Comparison of ENCODE assay signal across 19 cellular contexts in the genomic region with DNA sequence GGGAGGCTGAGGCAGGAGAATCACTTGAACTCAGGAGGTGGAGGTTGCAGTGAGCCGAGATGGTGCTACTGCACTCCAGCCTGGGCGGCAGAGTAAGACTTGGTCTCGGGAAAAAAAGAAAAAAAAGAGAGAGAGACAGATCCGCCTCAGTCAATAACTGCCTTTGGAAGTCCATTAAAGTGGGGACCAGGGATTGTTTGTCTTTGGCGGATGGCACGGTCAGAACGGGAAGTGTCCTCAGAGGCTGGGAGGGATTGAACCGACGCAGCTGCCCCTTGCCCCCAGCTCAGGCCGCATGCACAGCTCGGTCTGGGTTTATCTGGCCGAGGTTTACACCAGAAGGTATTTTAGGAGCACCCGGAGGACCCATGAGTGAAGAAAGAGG. TPM values are rescaled to one million over a fixed set of nuclear protein-coding genes. Genes with fewer than 3 reads are reported as not detected.
A peak's percentile ranks its signal among the peaks of the same experiment; 100 is the strongest.
DNase-seq lines count a peak whose midpoint lies in the region; TF ChIP-seq lines count a peak whose summit lies in the region.
"Had no signal": no experiment of that assay in that cellular context is flagged by ENCODE, and none has a peak within 500 bp of the region (broad histone marks: within the 10 kb centered on the region; RNA-seq: fewer than 3 reads in every experiment).

No MANE protein-coding gene starts in this region.

- 81 to 83% methylated on average over 13 of the region's 13 CpGs for WGBS in thyroid gland, 2 donors

- H3K27me3 ChIP-seq in Karpas-422 (ENCODE audit: low read length) (no peaks in the 10 kb centered on the region), osteoblast (ENCODE audit: insufficient read depth, low read length) (peaks cover 8% of the 10 kb centered on the region), thyroid gland (no peaks in the 10 kb centered on the region)
- H3K27me3 ChIP-seq: ovary had no signal

- H3K9me2 ChIP-seq in Karpas-422 (replicated peaks; ENCODE audit: insufficient read depth, low read length) = no peaks in the 10 kb centered on the region

- no peak overlapping the region for H3K4me3 Mint-ChIP-seq in activated naive CD4-positive, alpha-beta T cell treated with anti-CD3 and anti-CD28 coated beads, Interleukin-2, amount 10 ng/mL, durations not matched to agents 7 days and 5 days
- H3K4me3 Mint-ChIP-seq: activated CD4-positive, alpha-beta memory T cell treated with anti-CD3 and anti-CD28 coated beads, Interleukin-2, amount 10 ng/mL, durations not matched to agents 7 days and 5 days; stimulated activated memory B cell treated with anti-CD40 and anti-IgM and Interleukin-4, amounts not matched to agents 10 μg/mL and 1 μg/mL and 100 μg/mL, for 72 hours had no signal

- H3K27ac Mint-ChIP-seq in activated naive CD4-positive, alpha-beta T cell treated with anti-CD3 and anti-CD28 coated beads, Interleukin-2, amount 10 ng/mL, durations not matched to agents 7 days and 5 days = no peak overlapping the region
- H3K27ac Mint-ChIP-seq: activated CD4-positive, alpha-beta memory T cell treated with anti-CD3 and anti-CD28 coated beads, Interleukin-2, amount 10 ng/mL, durations not matched to agents 7 days and 5 days had no signal

- H3K4me2 ChIP-seq in Karpas-422 (ENCODE audit: low read depth, low read length, poor library complexity, severe bottlenecking) (peak overlapping the region; percentile 54), osteoblast (ENCODE audit: insufficient read depth, low read length) (peak overlapping the region; percentile 55)

- H3K9me3 ChIP-seq in Karpas-422 (ENCODE audit: low read length) (no peaks in the 10 kb centered on the region), osteoblast (ENCODE audit: low read depth, low read length) (no peaks in the 10 kb centered on the region), thyroid gland (no peaks in the 10 kb centered on the region)
- H3K9me3 ChIP-seq: ovary, transverse colon had no signal

- H4K20me1 ChIP-seq in Karpas-422 (ENCODE audit: insufficient read depth, low read depth, low read length) (no peaks in the 10 kb centered on the region), osteoblast (ENCODE audit: insufficient read depth, low read length) (no peaks in the 10 kb centered on the region)

- H3K27ac ChIP-seq in Karpas-422 (ENCODE audit: low read length) (peak overlapping the region; percentile 100), caudate nucleus (ENCODE audit: low read depth, low read length) (peak overlapping the region; percentile 52), osteoblast (ENCODE audit: low read depth, low read length) (no peak overlapping the region), thyroid gland (no peak overlapping the region)
- H3K27ac ChIP-seq: 22Rv1, ovary, transverse colon had no signal

- peak overlapping the region; percentile 35; the same call in 1 of the 2 replicates for H3K4me3 ChIP-seq in Karpas-422 (ENCODE audit: low read length)
- H3K4me3 ChIP-seq in osteoblast (ENCODE audit: insufficient read depth, low read length) = peak overlapping the region; percentile 28
- H3K4me3 ChIP-seq in thyroid gland (replicated peaks in 1 of 3) = no peak overlapping the region
- H3K4me3 ChIP-seq: ovary, transverse colon had no signal

- DNase-seq in NCI-H1105 treated with DMSO at 0.1 percent for 48 hours (lab: John Stamatoyannopoulos, UW) = peak; percentile 71
- DNase-seq in NCI-H1105 (lab: John Stamatoyannopoulos, UW) = no peak
- DNase-seq in Karpas-422 = no peak
- DNase-seq in caudate nucleus (lab: John Stamatoyannopoulos, UW) = no peak
- DNase-seq in osteoblast (ENCODE audit: insufficient read length, low spot score, missing footprints) = peak; percentile 80
- DNase-seq in thyroid gland = no peak
- DNase-seq in kidney glomerular epithelial cell (lab: John Stamatoyannopoulos, UW) = no peak
- no peak for DNase-seq in activated naive CD4-positive, alpha-beta T cell treated with anti-CD3 and anti-CD28 coated beads, Interleukin-2, amount 10 ng/mL, durations not matched to agents 7 days and 5 days
- DNase-seq: activated CD4-positive, alpha-beta memory T cell treated with anti-CD3 and anti-CD28 coated beads, Interleukin-2, amount 10 ng/mL, durations not matched to agents 7 days and 5 days; activated gamma-delta T cell treated with Interleukin-2 at 50 U/mL for 16 hours; dermis blood vessel endothelial cell; islet precursor cell; ovary; SHP77 treated with DMSO at 0.1 percent for 48 hours; T-helper 1 cell; transverse colon had no signal

- H3K27me3 Mint-ChIP-seq in activated naive CD4-positive, alpha-beta T cell treated with anti-CD3 and anti-CD28 coated beads, Interleukin-2, amount 10 ng/mL, durations not matched to agents 7 days and 5 days = peaks cover 20% of the 10 kb centered on the region
- H3K27me3 Mint-ChIP-seq: activated CD4-positive, alpha-beta memory T cell treated with anti-CD3 and anti-CD28 coated beads, Interleukin-2, amount 10 ng/mL, durations not matched to agents 7 days and 5 days had no signal

- H3K4me1 ChIP-seq in Karpas-422 (ENCODE audit: low read length) (peaks cover 88% of the 10 kb centered on the region), osteoblast (ENCODE audit: insufficient read depth, low read length) (peaks cover 11% of the 10 kb centered on the region), thyroid gland (peaks cover 0 to 12% of the 10 kb centered on the region in 2 donors)

- H3K36me3 ChIP-seq in Karpas-422 (ENCODE audit: insufficient read depth, low read length) (peaks cover 7% of the 10 kb centered on the region; the same call in 1 of the 2 replicates), osteoblast (ENCODE audit: insufficient read depth, low read length) (no peaks in the 10 kb centered on the region), thyroid gland (no peaks in the 10 kb centered on the region)
- H3K36me3 ChIP-seq: ovary, transverse colon had no signal

- intact Hi-C loops in thyroid gland (cut with DNase I) = no loop called here

- TF ChIP-seq CTCF in osteoblast (IDR thresholded peaks at IDR 0.05; ENCODE audit: extremely low read depth, low read depth, low read length) (no peak), thyroid gland (IDR thresholded peaks at IDR 0.05) (no peak)

- H3K4me1 Mint-ChIP-seq in activated naive CD4-positive, alpha-beta T cell treated with anti-CD3 and anti-CD28 coated beads, Interleukin-2, amount 10 ng/mL, durations not matched to agents 7 days and 5 days = no peaks in the 10 kb centered on the region
- H3K4me1 Mint-ChIP-seq: activated CD4-positive, alpha-beta memory T cell treated with anti-CD3 and anti-CD28 coated beads, Interleukin-2, amount 10 ng/mL, durations not matched to agents 7 days and 5 days had no signal

- H3K9ac ChIP-seq in Karpas-422 (ENCODE audit: low read length) = peak overlapping the region; percentile 64

- no peaks in the 10 kb centered on the region; the same call in 1 of the 2 replicates for H3K79me2 ChIP-seq in Karpas-422 (ENCODE audit: low read length)
- no peaks in the 10 kb centered on the region for H3K79me2 ChIP-seq in osteoblast (ENCODE audit: insufficient read depth, low read length)

- H2AFZ ChIP-seq in Karpas-422 (ENCODE audit: low read length) (no peak overlapping the region), osteoblast (ENCODE audit: low read length) (peak overlapping the region; percentile 62)

- no peaks in the 10 kb centered on the region for H3K9me3 Mint-ChIP-seq in activated naive CD4-positive, alpha-beta T cell treated with anti-CD3 and anti-CD28 coated beads, Interleukin-2, amount 10 ng/mL, durations not matched to agents 7 days and 5 days
- H3K9me3 Mint-ChIP-seq: activated CD4-positive, alpha-beta memory T cell treated with anti-CD3 and anti-CD28 coated beads, Interleukin-2, amount 10 ng/mL, durations not matched to agents 7 days and 5 days; stimulated activated memory B cell treated with anti-CD40 and anti-IgM and Interleukin-4, amounts not matched to agents 10 μg/mL and 1 μg/mL and 100 μg/mL, for 72 hours had no signal

- no peaks in the 10 kb centered on the region for H3K36me3 Mint-ChIP-seq in activated naive CD4-positive, alpha-beta T cell treated with anti-CD3 and anti-CD28 coated beads, Interleukin-2, amount 10 ng/mL, durations not matched to agents 7 days and 5 days

- TF ChIP-seq POLR2A in thyroid gland (IDR thresholded peaks at IDR 0.05) = no peak

- CTCF ChIA-PET in activated naive CD4-positive, alpha-beta T cell treated with anti-CD3 and anti-CD28 coated beads, Interleukin-2, amount 10 ng/mL, durations not matched to agents 7 days and 5 days (lab: Charles Lee) = no interaction called here

RNA-seq across cellular contexts. Expression of a gene that starts 54.4 kb away (rescaled TPM):
- total RNA-seq in Karpas-422 (2014; rRNA removed; shearing (Covaris generic); ENCODE audit: low replicate concordance) = 69.2 and 140 TPM in 2 replicates
- total RNA-seq in osteoblast = not detected in 2 replicates
- total RNA-seq in thyroid gland = 10 to 100 TPM; 21.5 to 34.1 (median 26.6) TPM
- total RNA-seq: bronchial epithelial cell had no signal

Comparison
In these comparisons a context has a peak if more than half of its experiments do, and no peak if none do; other contexts are left out.
1. DNase-seq: peak in NCI-H1105 treated with DMSO at 0.1 percent for 48 hours (single experiment) and osteoblast (single experiment); none in NCI-H1105 (single experiment), Karpas-422 (single experiment), caudate nucleus (0 of 61), thyroid gland (0 of 2), kidney glomerular epithelial cell (single experiment) and activated naive CD4-positive, alpha-beta T cell treated with anti-CD3 and anti-CD28 coated beads, Interleukin-2, amount 10 ng/mL, durations not matched to agents 7 days and 5 days (single experiment).
2. H3K27ac ChIP-seq: peak in Karpas-422 (single experiment) and caudate nucleus (single experiment); none in osteoblast (single experiment) and thyroid gland (0 of 3).
3. H3K4me3 ChIP-seq: peak in Karpas-422 (single experiment) and osteoblast (single experiment); none in thyroid gland (0 of 3).
4. RNA of a gene that starts 54.4 kb away (total RNA-seq): 69.2 to 140 TPM in Karpas-422 and 21.5 to 34.1 TPM in thyroid gland; not detected in osteoblast; every median in the first group is over 10 times any median in the second.